1 cellular context compared by ENCODE assay signal in the genomic region with DNA sequence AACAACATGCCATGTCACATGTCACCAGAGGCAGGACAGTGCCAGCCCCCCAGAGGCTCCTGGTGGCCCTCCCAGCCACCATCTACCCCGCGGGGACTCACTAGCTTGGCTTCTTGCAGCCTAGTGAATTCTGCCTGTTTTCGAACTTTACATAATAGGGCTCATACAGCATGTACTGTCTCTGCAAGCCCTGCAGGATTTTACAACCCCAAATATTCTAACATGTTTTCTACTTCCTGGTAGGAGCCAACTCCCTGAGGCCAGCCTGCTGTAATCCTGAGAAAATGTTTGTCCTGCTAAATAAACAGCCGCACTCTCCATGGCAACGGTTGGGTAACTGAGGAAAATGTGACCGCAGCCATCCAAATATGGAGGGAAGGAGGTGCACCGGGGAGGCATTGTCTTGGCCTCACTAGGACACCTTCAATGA.
A peak's percentile ranks its signal among the peaks of the same experiment; 100 is the strongest.
TF ChIP-seq lines count a peak whose summit lies in the region.

No MANE protein-coding gene starts in this region.

TF ChIP-seq in HepG2, 621 proteins besides CTCF, POLR2A, EP300 and RAD21 (continued from another document and continues in another):
- TF ChIP-seq, protein P1, sequence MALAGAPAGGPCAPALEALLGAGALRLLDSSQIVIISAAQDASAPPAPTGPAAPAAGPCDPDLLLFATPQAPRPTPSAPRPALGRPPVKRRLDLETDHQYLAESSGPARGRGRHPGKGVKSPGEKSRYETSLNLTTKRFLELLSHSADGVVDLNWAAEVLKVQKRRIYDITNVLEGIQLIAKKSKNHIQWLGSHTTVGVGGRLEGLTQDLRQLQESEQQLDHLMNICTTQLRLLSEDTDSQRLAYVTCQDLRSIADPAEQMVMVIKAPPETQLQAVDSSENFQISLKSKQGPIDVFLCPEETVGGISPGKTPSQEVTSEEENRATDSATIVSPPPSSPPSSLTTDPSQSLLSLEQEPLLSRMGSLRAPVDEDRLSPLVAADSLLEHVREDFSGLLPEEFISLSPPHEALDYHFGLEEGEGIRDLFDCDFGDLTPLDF (CRISPR knock-in tag; IDR thresholded peaks at IDR 0.05) = no peak
- TF ChIP-seq, protein P2, sequence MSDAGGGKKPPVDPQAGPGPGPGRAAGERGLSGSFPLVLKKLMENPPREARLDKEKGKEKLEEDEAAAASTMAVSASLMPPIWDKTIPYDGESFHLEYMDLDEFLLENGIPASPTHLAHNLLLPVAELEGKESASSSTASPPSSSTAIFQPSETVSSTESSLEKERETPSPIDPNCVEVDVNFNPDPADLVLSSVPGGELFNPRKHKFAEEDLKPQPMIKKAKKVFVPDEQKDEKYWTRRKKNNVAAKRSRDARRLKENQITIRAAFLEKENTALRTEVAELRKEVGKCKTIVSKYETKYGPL (CRISPR knock-in tag; IDR thresholded peaks at IDR 0.05) = 0 out of 2 replicates have a peak, but pooled peaks have one; percentile 58
- TF ChIP-seq NR2F6 (IDR thresholded peaks at IDR 0.05) (peak; percentile 10; the same call in 1 of the 2 replicates), NR2F6 (CRISPR knock-in tag; IDR thresholded peaks at IDR 0.05) (peak; percentile 50; the same call in 1 of the 2 replicates), ZSCAN31 (CRISPR knock-in tag; IDR thresholded peaks at IDR 0.05; ENCODE audit: low read depth) (no peak), ZNF678 (CRISPR knock-in tag; IDR thresholded peaks at IDR 0.05) (no peak), REL (CRISPR knock-in tag; conservative IDR thresholded peaks at IDR 0.05) (no peak), ZSCAN9 (CRISPR knock-in tag; IDR thresholded peaks at IDR 0.05; ENCODE audit: borderline replicate concordance) (peak; percentile 86), ZSCAN25 (CRISPR knock-in tag; IDR thresholded peaks at IDR 0.05) (no peak), ZNF883 (CRISPR knock-in tag; IDR thresholded peaks at IDR 0.05; ENCODE audit: not compliant biosample characterization) (no peak), RXRB (CRISPR knock-in tag; IDR thresholded peaks at IDR 0.05; ENCODE audit: borderline replicate concordance) (peak; percentile 80; the same call in 1 of the 2 replicates), EEA1 (CRISPR knock-in tag; IDR thresholded peaks at IDR 0.05; ENCODE audit: borderline replicate concordance) (no peak), ZNF670 (CRISPR knock-in tag; IDR thresholded peaks at IDR 0.05; ENCODE audit: borderline replicate concordance) (no peak), GTF3A (CRISPR knock-in tag; conservative IDR thresholded peaks at IDR 0.05) (no peak), ZNF83 (CRISPR knock-in tag; IDR thresholded peaks at IDR 0.05; ENCODE audit: borderline replicate concordance) (no peak), NKX3-1 (CRISPR knock-in tag; IDR thresholded peaks at IDR 0.05) (no peak), ZNF256 (CRISPR knock-in tag; conservative IDR thresholded peaks at IDR 0.05) (no peak), ZBTB42 (CRISPR knock-in tag; IDR thresholded peaks at IDR 0.05) (no peak), GABPB1 (CRISPR knock-in tag; IDR thresholded peaks at IDR 0.05) (peak; percentile 37; the same call in 1 of the 2 replicates)
- TF ChIP-seq, protein P3, sequence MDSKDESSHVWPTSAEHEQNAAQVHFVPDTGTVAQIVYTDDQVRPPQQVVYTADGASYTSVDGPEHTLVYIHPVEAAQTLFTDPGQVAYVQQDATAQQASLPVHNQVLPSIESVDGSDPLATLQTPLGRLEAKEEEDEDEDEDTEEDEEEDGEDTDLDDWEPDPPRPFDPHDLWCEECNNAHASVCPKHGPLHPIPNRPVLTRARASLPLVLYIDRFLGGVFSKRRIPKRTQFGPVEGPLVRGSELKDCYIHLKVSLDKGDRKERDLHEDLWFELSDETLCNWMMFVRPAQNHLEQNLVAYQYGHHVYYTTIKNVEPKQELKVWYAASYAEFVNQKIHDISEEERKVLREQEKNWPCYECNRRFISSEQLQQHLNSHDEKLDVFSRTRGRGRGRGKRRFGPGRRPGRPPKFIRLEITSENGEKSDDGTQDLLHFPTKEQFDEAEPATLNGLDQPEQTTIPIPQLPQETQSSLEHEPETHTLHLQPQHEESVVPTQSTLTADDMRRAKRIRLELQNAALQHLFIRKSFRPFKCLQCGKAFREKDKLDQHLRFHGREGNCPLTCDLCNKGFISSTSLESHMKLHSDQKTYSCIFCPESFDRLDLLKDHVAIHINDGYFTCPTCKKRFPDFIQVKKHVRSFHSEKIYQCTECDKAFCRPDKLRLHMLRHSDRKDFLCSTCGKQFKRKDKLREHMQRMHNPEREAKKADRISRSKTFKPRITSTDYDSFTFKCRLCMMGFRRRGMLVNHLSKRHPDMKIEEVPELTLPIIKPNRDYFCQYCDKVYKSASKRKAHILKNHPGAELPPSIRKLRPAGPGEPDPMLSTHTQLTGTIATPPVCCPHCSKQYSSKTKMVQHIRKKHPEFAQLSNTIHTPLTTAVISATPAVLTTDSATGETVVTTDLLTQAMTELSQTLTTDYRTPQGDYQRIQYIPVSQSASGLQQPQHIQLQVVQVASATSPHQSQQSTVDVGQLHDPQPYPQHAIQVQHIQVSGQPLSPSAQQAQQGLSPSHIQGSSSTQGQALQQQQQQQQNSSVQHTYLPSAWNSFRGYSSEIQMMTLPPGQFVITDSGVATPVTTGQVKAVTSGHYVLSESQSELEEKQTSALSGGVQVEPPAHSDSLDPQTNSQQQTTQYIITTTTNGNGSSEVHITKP (CRISPR knock-in tag; IDR thresholded peaks at IDR 0.05; ENCODE audit: low read depth) = peak; percentile 84
- TF ChIP-seq, protein P4, sequence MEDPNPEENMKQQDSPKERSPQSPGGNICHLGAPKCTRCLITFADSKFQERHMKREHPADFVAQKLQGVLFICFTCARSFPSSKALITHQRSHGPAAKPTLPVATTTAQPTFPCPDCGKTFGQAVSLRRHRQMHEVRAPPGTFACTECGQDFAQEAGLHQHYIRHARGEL (CRISPR knock-in tag; IDR thresholded peaks at IDR 0.05) = no peak
- TF ChIP-seq, protein P5, sequence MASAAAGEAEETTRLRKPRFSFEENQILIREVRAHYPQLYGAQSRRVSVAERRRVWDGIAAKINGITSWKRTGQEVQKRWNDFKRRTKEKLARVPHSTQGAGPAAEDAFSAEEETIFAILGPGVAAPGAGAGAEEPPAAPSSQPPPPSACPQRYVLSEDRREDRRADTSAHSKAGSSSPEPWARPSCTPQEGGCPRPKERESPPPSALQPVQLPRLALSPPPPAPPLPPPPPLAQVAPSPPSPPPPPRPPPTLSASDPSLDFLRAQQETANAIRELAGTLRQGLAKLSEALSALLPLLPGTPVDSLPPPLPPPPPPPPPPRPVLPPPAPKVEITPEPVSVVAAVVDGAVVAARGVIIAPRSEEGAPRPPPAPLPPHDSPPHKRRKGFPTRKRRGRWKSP (CRISPR knock-in tag; IDR thresholded peaks at IDR 0.05) = peak; percentile 64; the same call in 1 of the 2 replicates
- TF ChIP-seq, protein P6, sequence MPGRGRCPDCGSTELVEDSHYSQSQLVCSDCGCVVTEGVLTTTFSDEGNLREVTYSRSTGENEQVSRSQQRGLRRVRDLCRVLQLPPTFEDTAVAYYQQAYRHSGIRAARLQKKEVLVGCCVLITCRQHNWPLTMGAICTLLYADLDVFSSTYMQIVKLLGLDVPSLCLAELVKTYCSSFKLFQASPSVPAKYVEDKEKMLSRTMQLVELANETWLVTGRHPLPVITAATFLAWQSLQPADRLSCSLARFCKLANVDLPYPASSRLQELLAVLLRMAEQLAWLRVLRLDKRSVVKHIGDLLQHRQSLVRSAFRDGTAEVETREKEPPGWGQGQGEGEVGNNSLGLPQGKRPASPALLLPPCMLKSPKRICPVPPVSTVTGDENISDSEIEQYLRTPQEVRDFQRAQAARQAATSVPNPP (CRISPR knock-in tag; IDR thresholded peaks at IDR 0.05) = no peak
- TF ChIP-seq, protein P7, sequence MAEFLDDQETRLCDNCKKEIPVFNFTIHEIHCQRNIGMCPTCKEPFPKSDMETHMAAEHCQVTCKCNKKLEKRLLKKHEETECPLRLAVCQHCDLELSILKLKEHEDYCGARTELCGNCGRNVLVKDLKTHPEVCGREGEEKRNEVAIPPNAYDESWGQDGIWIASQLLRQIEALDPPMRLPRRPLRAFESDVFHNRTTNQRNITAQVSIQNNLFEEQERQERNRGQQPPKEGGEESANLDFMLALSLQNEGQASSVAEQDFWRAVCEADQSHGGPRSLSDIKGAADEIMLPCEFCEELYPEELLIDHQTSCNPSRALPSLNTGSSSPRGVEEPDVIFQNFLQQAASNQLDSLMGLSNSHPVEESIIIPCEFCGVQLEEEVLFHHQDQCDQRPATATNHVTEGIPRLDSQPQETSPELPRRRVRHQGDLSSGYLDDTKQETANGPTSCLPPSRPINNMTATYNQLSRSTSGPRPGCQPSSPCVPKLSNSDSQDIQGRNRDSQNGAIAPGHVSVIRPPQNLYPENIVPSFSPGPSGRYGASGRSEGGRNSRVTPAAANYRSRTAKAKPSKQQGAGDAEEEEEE (CRISPR knock-in tag; IDR thresholded peaks at IDR 0.05; ENCODE audit: borderline replicate concordance) = no peak
- TF ChIP-seq, protein P8, sequence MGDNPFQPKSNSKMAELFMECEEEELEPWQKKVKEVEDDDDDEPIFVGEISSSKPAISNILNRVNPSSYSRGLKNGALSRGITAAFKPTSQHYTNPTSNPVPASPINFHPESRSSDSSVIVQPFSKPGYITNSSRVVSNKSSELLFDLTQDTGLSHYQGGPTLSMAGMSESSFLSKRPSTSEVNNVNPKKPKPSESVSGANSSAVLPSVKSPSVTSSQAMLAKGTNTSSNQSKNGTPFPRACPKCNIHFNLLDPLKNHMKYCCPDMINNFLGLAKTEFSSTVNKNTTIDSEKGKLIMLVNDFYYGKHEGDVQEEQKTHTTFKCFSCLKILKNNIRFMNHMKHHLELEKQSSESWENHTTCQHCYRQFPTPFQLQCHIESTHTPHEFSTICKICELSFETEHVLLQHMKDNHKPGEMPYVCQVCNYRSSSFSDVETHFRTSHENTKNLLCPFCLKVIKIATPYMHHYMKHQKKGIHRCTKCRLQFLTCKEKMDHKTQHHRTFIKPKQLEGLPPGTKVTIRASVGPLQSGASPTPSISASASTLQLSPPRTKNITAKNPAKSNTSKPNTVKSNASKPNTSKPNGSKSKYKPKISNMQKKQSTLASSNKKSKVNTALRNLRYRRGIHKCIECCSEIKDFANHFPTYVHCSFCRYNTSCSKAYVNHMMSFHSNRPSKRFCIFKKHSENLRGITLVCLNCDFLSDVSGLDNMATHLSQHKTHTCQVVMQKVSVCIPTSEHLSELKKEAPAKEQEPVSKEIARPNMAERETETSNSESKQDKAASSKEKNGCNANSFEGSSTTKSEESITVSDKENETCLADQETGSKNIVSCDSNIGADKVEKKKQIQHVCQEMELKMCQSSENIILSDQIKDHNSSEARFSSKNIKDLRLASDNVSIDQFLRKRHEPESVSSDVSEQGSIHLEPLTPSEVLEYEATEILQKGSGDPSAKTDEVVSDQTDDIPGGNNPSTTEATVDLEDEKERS (CRISPR knock-in tag; IDR thresholded peaks at IDR 0.05) = peak; percentile 79; the same call in 1 of the 2 replicates
- TF ChIP-seq, protein P9, sequence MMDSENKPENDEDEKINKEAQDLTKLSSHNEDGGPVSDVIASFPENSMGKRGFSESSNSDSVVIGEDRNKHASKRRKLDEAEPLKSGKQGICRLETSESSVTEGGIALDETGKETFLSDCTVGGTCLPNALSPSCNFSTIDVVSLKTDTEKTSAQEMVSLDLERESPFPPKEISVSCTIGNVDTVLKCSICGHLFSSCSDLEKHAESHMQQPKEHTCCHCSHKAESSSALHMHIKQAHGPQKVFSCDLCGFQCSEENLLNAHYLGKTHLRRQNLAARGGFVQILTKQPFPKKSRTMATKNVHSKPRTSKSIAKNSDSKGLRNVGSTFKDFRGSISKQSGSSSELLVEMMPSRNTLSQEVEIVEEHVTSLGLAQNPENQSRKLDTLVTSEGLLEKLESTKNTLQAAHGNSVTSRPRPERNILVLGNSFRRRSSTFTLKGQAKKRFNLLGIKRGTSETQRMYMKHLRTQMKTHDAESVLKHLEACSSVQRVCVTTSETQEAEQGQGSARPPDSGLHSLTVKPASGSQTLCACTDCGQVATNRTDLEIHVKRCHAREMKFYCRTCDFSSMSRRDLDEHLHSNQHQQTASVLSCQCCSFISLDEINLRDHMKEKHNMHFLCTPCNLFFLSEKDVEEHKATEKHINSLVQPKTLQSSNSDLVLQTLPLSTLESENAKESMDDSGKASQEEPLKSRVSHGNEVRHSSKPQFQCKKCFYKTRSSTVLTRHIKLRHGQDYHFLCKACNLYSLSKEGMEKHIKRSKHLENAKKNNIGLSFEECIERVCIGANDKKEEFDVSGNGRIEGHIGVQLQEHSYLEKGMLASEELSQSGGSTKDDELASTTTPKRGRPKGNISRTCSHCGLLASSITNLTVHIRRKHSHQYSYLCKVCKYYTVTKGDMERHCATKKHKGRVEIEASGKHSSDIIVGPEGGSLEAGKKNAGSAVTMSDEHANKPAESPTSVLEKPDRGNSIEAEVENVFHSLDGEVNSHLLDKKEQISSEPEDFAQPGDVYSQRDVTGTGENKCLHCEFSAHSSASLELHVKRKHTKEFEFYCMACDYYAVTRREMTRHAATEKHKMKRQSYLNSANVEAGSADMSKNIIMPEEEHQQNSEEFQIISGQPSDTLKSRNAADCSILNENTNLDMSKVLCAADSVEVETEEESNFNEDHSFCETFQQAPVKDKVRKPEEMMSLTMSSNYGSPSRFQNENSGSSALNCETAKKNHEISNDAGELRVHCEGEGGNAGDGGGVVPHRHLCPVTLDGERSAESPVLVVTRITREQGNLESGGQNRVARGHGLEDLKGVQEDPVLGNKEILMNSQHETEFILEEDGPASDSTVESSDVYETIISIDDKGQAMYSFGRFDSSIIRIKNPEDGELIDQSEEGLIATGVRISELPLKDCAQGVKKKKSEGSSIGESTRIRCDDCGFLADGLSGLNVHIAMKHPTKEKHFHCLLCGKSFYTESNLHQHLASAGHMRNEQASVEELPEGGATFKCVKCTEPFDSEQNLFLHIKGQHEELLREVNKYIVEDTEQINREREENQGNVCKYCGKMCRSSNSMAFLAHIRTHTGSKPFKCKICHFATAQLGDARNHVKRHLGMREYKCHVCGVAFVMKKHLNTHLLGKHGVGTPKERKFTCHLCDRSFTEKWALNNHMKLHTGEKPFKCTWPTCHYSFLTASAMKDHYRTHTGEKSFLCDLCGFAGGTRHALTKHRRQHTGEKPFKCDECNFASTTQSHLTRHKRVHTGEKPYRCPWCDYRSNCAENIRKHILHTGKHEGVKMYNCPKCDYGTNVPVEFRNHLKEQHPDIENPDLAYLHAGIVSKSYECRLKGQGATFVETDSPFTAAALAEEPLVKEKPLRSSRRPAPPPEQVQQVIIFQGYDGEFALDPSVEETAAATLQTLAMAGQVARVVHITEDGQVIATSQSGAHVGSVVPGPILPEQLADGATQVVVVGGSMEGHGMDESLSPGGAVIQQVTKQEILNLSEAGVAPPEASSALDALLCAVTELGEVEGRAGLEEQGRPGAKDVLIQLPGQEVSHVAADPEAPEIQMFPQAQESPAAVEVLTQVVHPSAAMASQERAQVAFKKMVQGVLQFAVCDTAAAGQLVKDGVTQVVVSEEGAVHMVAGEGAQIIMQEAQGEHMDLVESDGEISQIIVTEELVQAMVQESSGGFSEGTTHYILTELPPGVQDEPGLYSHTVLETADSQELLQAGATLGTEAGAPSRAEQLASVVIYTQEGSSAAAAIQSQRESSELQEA (CRISPR knock-in tag; IDR thresholded peaks at IDR 0.05; ENCODE audit: not compliant biosample characterization) = no peak
